In genomic region chr2:48328159-48328816, GRCh38 we compare ENCODE assay signal across 11 cellular contexts. TPM values are rescaled to one million over a fixed set of nuclear protein-coding genes. Genes with fewer than 3 reads are reported as not detected.
A peak's percentile ranks its signal among the peaks of the same experiment; 100 is the strongest.
DNase-seq lines count a peak whose midpoint lies in the region; ATAC-seq and TF ChIP-seq lines count a peak whose summit lies in the region.
"Had no signal": no experiment of that assay in that cellular context is flagged by ENCODE, and none has a peak within 500 bp of the region (broad histone marks: within the 10 kb centered on the region; RNA-seq: fewer than 3 reads in every experiment).

No MANE protein-coding gene starts in this region.

- H3K27ac Mint-ChIP-seq in glutamatergic neuron (ENCODE audit: unreplicated experiment), result peak overlapping the region; percentile 89

- H3K36me3 Mint-ChIP-seq in glutamatergic neuron (ENCODE audit: unreplicated experiment), result no peaks in the 10 kb centered on the region
- peaks cover 6% of the 10 kb centered on the region for H3K36me3 Mint-ChIP-seq in activated T-cell treated with anti-CD3 and anti-CD28 coated beads, Interleukin-2, amount 50 U/mL, for 4 hours (ENCODE audit: insufficient read depth)

- peaks cover 45% of the 10 kb centered on the region for H3K4me1 Mint-ChIP-seq in glutamatergic neuron (ENCODE audit: low read depth, unreplicated experiment)
- H3K4me1 Mint-ChIP-seq in activated T-cell treated with anti-CD3 and anti-CD28 coated beads, Interleukin-2, amount 50 U/mL, for 4 hours (ENCODE audit: low read depth), result peaks cover 70% of the 10 kb centered on the region

- in situ Hi-C loops in GM13976 (cut with MboI; ENCODE audit: low sequenced_read_pairs, unreplicated experiment), result no loop called here

- H3K4me3 Mint-ChIP-seq in glutamatergic neuron (ENCODE audit: unreplicated experiment), result peak overlapping the region; percentile 36
- no peak overlapping the region for H3K4me3 Mint-ChIP-seq in activated T-cell treated with anti-CD3 and anti-CD28 coated beads, Interleukin-2, amount 50 U/mL, for 4 hours

- no peak for TF ChIP-seq CTCF in glutamatergic neuron (IDR thresholded peaks at IDR 0.05; ENCODE audit: partially characterized antibody, unreplicated experiment)
- no peak for TF ChIP-seq CTCF in GM13976 (IDR thresholded peaks at IDR 0.05; ENCODE audit: borderline replicate concordance, control extremely low read depth, extremely low read depth, insufficient read depth, missing control alignments)

- ATAC-seq in GM18511 (IDR thresholded peaks at IDR 0.05; ENCODE audit: unreplicated experiment), result peak; percentile 66
- peak; percentile 62 for ATAC-seq in GM21423 (IDR thresholded peaks at IDR 0.05; ENCODE audit: unreplicated experiment)
- ATAC-seq in HG03432 (IDR thresholded peaks at IDR 0.05; ENCODE audit: unreplicated experiment), result peak; percentile 66
- no peak for ATAC-seq in activated T-cell treated with anti-CD3 and anti-CD28 coated beads, Interleukin-2, amount 50 U/mL, for 4 hours

- H3K9me3 Mint-ChIP-seq in glutamatergic neuron (ENCODE audit: unreplicated experiment), result peaks cover 1% of the 10 kb centered on the region
- no peaks in the 10 kb centered on the region for H3K9me3 Mint-ChIP-seq in activated T-cell treated with anti-CD3 and anti-CD28 coated beads, Interleukin-2, amount 50 U/mL, for 4 hours

- peaks cover 2% of the 10 kb centered on the region for H3K27me3 Mint-ChIP-seq in glutamatergic neuron (ENCODE audit: unreplicated experiment)
- no peaks in the 10 kb centered on the region for H3K27me3 Mint-ChIP-seq in activated T-cell treated with anti-CD3 and anti-CD28 coated beads, Interleukin-2, amount 50 U/mL, for 4 hours (ENCODE audit: low read depth)

- DNase-seq in glutamatergic neuron (no peak), GM13976 (ENCODE audit: low spot score) (no peak), NCI-H128 (lab: John Stamatoyannopoulos, UW; ENCODE audit: unreplicated experiment) (no peak), epidermal melanocyte (ENCODE audit: insufficient read length, low spot score) (no peak)
- no peak for DNase-seq in activated T-cell treated with anti-CD3 and anti-CD28 coated beads, Interleukin-2, amount 50 U/mL, for 4 hours
- DNase-seq: GDM1; NCI-H1930; stimulated activated CD4-positive, alpha-beta T cell treated with anti-CD3 and anti-CD28 coated beads, Interleukin-15, amount 100 ng/mL, for 24 hours had no signal

RNA-seq across cellular contexts. Expression of gene FOXN2, which starts 13.8 kb away (rescaled TPM):
- total RNA-seq in glutamatergic neuron (ENCODE audit: unreplicated experiment), result 60.3 TPM
- 10 to 100 TPM; 40.1 to 47.5 (median 44.9) TPM for total RNA-seq in activated T-cell treated with anti-CD3 and anti-CD28 coated beads, Interleukin-2, amount 50 U/mL, for 4 hours

Comparison
In these comparisons a context has a peak if more than half of its experiments do, and no peak if none do; other contexts are left out.
1. ATAC-seq: peak in GM18511 (single experiment), GM21423 (single experiment) and HG03432 (single experiment); none in activated T-cell treated with anti-CD3 and anti-CD28 coated beads, Interleukin-2, amount 50 U/mL, for 4 hours (0 of 2).